ENCODE assay signal across 1 cellular context in genomic region chr2:102391530-102391929, GRCh38.
TF ChIP-seq lines count a peak whose summit lies in the region.

No MANE protein-coding gene starts in this region.

TF ChIP-seq in endothelial cell of umbilical vein, 7 proteins besides CTCF, POLR2A, EP300 and RAD21:
- no peak for TF ChIP-seq EZH2 (IDR thresholded peaks at IDR 0.05; ENCODE audit: borderline replicate concordance, low read depth, low read length, severe bottlenecking)
- TF ChIP-seq GATA2 (IDR thresholded peaks at IDR 0.05; ENCODE audit: insufficient read depth, insufficient read length, low read depth, low read length), result peak; percentile 7
TF ChIP-seq in endothelial cell of umbilical vein: peak in this region for 1.
